ENCODE assay signal across 8 cellular contexts in the genomic region with DNA sequence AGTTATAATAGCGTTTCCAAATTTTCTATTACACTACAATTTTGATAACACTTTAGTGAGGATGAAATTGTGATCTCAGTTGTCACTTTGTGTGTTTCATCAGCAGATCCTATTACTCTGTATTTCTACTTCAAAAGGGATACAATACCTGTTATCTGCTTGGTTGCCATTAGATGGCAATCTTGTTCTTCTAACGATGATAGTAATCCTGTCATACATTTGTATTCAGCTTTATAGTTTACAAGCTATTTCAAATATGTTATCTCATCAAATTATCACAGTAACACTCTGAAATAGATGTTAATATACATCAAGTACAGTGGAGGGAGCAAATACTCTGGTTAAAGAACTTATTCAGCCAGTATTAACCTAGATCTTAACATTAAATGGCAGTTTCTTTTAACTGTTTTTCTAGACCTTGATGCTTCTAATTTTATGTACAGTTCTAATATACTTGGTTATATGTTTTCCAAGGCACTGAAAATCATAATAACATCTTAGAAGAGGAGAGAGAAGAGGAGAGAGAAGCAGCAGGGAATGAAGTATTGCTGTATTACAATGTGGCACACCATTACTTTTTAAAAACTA.
A peak's percentile ranks its signal among the peaks of the same experiment; 100 is the strongest.
DNase-seq lines count a peak whose midpoint lies in the region; ATAC-seq, FAIRE-seq and TF ChIP-seq lines count a peak whose summit lies in the region.

No MANE protein-coding gene starts in this region.

- DNase-seq in heart left ventricle: no peak
- no peak for DNase-seq in cardiac septum (ENCODE audit: low spot score)
- peak; percentile 1 for DNase-seq in H54 (ENCODE audit: insufficient read length, low spot score)
- DNase-seq in LHCN-M2 (ENCODE audit: low read depth): peak; percentile 31
- DNase-seq in SW480 (ENCODE audit: low spot score): peak; percentile 58
- DNase-seq in hepatocyte (ENCODE audit: low spot score): peak; percentile 50
- no peak for DNase-seq in uterus
- DNase-seq in endothelial cell (ENCODE audit: low spot score): no peak

- WGBS in heart left ventricle, 4 donors: 0 to 3% (median 1%) methylated on average over 2 of the region's 2 CpGs
- WGBS in hepatocyte (ENCODE audit: low lambda C conversion rate, missing lambda C conversion rate): 1% methylated on average over 2 of the region's 2 CpGs

- TF ChIP-seq CTCF in heart left ventricle (IDR thresholded peaks at IDR 0.05) (peak in 10 of 12 donors; percentile 26 to 63 (median 48)), hepatocyte (IDR thresholded peaks at IDR 0.05; ENCODE audit: poor library complexity) (peak; percentile 70), uterus (IDR thresholded peaks at IDR 0.05) (peak in 3 of 4 experiments; percentile 22 to 39 (median 35)), endothelial cell (IDR thresholded peaks at IDR 0.05; ENCODE audit: unreplicated experiment) (no peak)

- H3K9me3 ChIP-seq in heart left ventricle: no peaks in the 10 kb centered on the region
- H3K9me3 ChIP-seq in hepatocyte (ENCODE audit: low read depth): no peaks in the 10 kb centered on the region
- no peaks in the 10 kb centered on the region for H3K9me3 ChIP-seq in uterus

- no peak overlapping the region for H3K27ac Mint-ChIP-seq in endothelial cell (ENCODE audit: unreplicated experiment)

- intact Hi-C loops in heart left ventricle (cut with DNase I) (loop anchor here in 1 of 10 donors (5.0 kb wide), 1 partner anchor 1968 kb away; no protein-coding TSS in a partner anchor), cardiac septum (cut with DNase I) (no loop called here), uterus (cut with DNase I; ENCODE audit: low total_unique reads) (no loop called here)

- TF ChIP-seq POLR2A in heart left ventricle (IDR thresholded peaks at IDR 0.05) (no peak), H54 (IDR thresholded peaks at IDR 0.05; ENCODE audit: low read depth, low read length) (no peak), uterus (IDR thresholded peaks at IDR 0.05) (no peak)

- no peak overlapping the region for H3K4me2 ChIP-seq in hepatocyte

- H3K27me3 ChIP-seq in heart left ventricle: no peaks in the 10 kb centered on the region
- no peaks in the 10 kb centered on the region for H3K27me3 ChIP-seq in hepatocyte
- no peaks in the 10 kb centered on the region for H3K27me3 ChIP-seq in uterus

- no peaks in the 10 kb centered on the region for H3K79me2 ChIP-seq in hepatocyte

- FAIRE-seq in H54 (lab: Jason Lieb, UNC): peak; percentile 57

- no peaks in the 10 kb centered on the region for H3K4me1 Mint-ChIP-seq in endothelial cell (ENCODE audit: unreplicated experiment)

- H3K9me2 ChIP-seq in hepatocyte (replicated peaks; ENCODE audit: insufficient read depth): no peaks in the 10 kb centered on the region

- H3K4me3 ChIP-seq in heart left ventricle: no peak overlapping the region
- no peak overlapping the region for H3K4me3 ChIP-seq in hepatocyte
- no peak overlapping the region for H3K4me3 ChIP-seq in uterus

- H3K36me3 Mint-ChIP-seq in endothelial cell (ENCODE audit: low read depth, unreplicated experiment): no peaks in the 10 kb centered on the region

- H3K4me3 Mint-ChIP-seq in endothelial cell (ENCODE audit: unreplicated experiment): no peak overlapping the region

- no peaks in the 10 kb centered on the region for H3K27me3 Mint-ChIP-seq in endothelial cell (ENCODE audit: unreplicated experiment)

- H3K27ac ChIP-seq in heart left ventricle (no peak overlapping the region), hepatocyte (no peak overlapping the region), uterus (no peak overlapping the region)

- no peak overlapping the region for H2AFZ ChIP-seq in hepatocyte

- H4K20me1 ChIP-seq in hepatocyte (ENCODE audit: insufficient read depth, poor library complexity, severe bottlenecking): no peaks in the 10 kb centered on the region

- H3K4me1 ChIP-seq in heart left ventricle (no peaks in the 10 kb centered on the region), hepatocyte (ENCODE audit: insufficient read depth) (no peaks in the 10 kb centered on the region), uterus (no peaks in the 10 kb centered on the region)

- ATAC-seq in heart left ventricle: peak in 1 of 4 donors; percentile 59

- H3K36me3 ChIP-seq in heart left ventricle (no peaks in the 10 kb centered on the region), hepatocyte (replicated peaks; ENCODE audit: insufficient read depth, low read depth) (no peaks in the 10 kb centered on the region), uterus (no peaks in the 10 kb centered on the region)

- no peaks in the 10 kb centered on the region for H3K9me3 Mint-ChIP-seq in endothelial cell (ENCODE audit: unreplicated experiment)

Comparison
In these comparisons a context has a peak if more than half of its experiments do, and no peak if none do; other contexts are left out.
1. DNase-seq: peak in H54 (single experiment), LHCN-M2 (single experiment), SW480 (single experiment) and hepatocyte (single experiment); none in heart left ventricle (0 of 5), cardiac septum (single experiment), uterus (0 of 2) and endothelial cell (single experiment).